In the genomic region with DNA sequence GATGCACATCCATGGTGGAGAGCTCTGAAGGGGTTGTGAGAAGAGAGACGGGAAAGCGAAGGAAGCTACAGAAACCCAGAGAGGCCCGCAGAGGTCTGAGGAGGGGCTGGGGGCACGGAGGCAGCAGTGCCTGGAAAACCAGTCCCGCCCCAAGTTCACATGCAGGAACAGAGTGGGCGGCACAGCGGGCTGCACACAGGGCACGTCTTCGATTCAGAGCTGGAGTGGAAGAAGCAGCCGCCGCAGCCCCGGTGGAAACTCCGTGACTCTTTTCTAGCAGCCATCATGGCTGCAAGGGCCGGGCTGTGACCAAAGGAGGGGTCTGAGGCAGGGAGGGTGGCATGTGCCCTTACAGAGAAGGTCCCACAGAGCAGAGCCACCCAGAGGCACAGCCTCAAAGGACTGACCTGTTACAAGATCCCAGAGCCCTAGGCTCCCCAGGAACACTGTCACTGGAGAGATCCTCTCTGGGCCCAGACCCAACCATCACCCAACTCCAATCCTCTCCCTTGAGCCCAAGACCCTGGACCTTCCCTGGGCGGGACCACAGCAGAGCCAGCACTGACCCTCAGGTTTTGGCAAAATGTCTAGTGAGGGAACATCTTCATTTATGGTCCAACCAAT, we compare ENCODE assay signal across 30 cellular contexts. TPM values are rescaled to one million over a fixed set of nuclear protein-coding genes. Genes with fewer than 3 reads are reported as not detected.
"Had no signal": no experiment of that assay in that cellular context is flagged by ENCODE, and none has a peak within 500 bp of the region (broad histone marks: within the 10 kb centered on the region; RNA-seq: fewer than 3 reads in every experiment).

No MANE protein-coding gene starts in this region.

- DNase-seq: activated CD4-positive, alpha-beta T cell treated with anti-CD3 and anti-CD28 coated beads, Interleukin-2, amount 50 U/mL, for 1 hour; activated CD8-positive, alpha-beta T cell treated with anti-CD3 and anti-CD28 coated beads for 36 hours; activated effector memory CD4-positive, alpha-beta T cell treated with Interleukin-2 at 50 U/mL for 16 hours; activated naive CD4-positive, alpha-beta T cell treated with Interleukin-2 at 50 U/mL for 16 hours; activated T-cell treated with anti-CD3 and anti-CD28 coated beads, Interleukin-2, amount 50 U/mL, for 72 hours; anterior cingulate cortex; cerebellar nuclear complex; colonic mucosa; dorsolateral prefrontal cortex; effector memory CD4-positive, alpha-beta T cell; hippocampal formation; ovary; spleen; stimulated activated CD4-positive, alpha-beta T cell treated with anti-CD3 and anti-CD28 coated beads, Interleukin-2, amount 100 ng/mL, for 48 hours; stimulated activated naive CD8-positive, alpha-beta T cell treated with anti-CD3 and anti-CD28 coated beads, Interleukin-15, Interleukin-2, amounts not matched to agents 100 U/mL and 50 U/mL, for 24 hours; testis; uterus had no signal

- H3K4me3 ChIP-seq: body of pancreas, cardiac muscle cell, colonic mucosa, dorsolateral prefrontal cortex, lung, ovary, prostate gland, spleen, testis, uterus had no signal

- H3K36me3 ChIP-seq: colonic mucosa, neutrophil, ovary, prostate gland, uterus had no signal

- H3K27me3 ChIP-seq: body of pancreas, cardiac muscle cell, colonic mucosa, dorsolateral prefrontal cortex, ovary, spleen, testis, uterus had no signal

- H3K27ac Mint-ChIP-seq: activated CD8-positive, alpha-beta T cell treated with anti-CD3 and anti-CD28 coated beads for 36 hours; activated naive CD8-positive, alpha-beta T cell; activated T-cell treated with anti-CD3 and anti-CD28 coated beads, Interleukin-2, amount 50 U/mL, for 72 hours; natural killer cell treated with Interleukin-12 subunit alpha and Interleukin-12 subunit beta and Interleukin-15 and Interleukin-18, amount 100 ng/mL, for 72 hours; WTC11 had no signal

- H3K4me1 ChIP-seq: body of pancreas, colonic mucosa, prostate gland, spleen, uterus had no signal

- H3K36me3 Mint-ChIP-seq: activated naive CD8-positive, alpha-beta T cell; natural killer cell treated with Interleukin-12 subunit alpha and Interleukin-12 subunit beta and Interleukin-15 and Interleukin-18, amount 100 ng/mL, for 72 hours; WTC11 had no signal

- H3K27ac ChIP-seq: body of pancreas, cardiac muscle cell, colonic mucosa, dorsolateral prefrontal cortex, neutrophil, ovary, prostate gland, spleen, testis, uterus had no signal

- H3K4me3 Mint-ChIP-seq: activated CD8-positive, alpha-beta T cell treated with anti-CD3 and anti-CD28 coated beads for 36 hours; activated naive CD8-positive, alpha-beta T cell; activated T-cell treated with anti-CD3 and anti-CD28 coated beads, Interleukin-2, amount 50 U/mL, for 72 hours; natural killer cell treated with Interleukin-12 subunit alpha and Interleukin-12 subunit beta and Interleukin-15 and Interleukin-18, amount 100 ng/mL, for 72 hours; WTC11 had no signal

- ATAC-seq: activated CD8-positive, alpha-beta T cell treated with anti-CD3 and anti-CD28 coated beads for 36 hours; activated T-cell treated with anti-CD3 and anti-CD28 coated beads, Interleukin-2, amount 50 U/mL, for 72 hours; body of pancreas; stimulated activated naive CD8-positive, alpha-beta T cell treated with anti-CD3 and anti-CD28 coated beads, Interleukin-15, Interleukin-2, amounts not matched to agents 100 U/mL and 50 U/mL, for 24 hours; WTC11 had no signal

- H3K9me3 ChIP-seq: body of pancreas, colonic mucosa, neutrophil, ovary, prostate gland, spleen, testis, uterus had no signal

- H3K9me3 Mint-ChIP-seq: activated CD8-positive, alpha-beta T cell treated with anti-CD3 and anti-CD28 coated beads for 36 hours; activated T-cell treated with anti-CD3 and anti-CD28 coated beads, Interleukin-2, amount 50 U/mL, for 72 hours; natural killer cell treated with Interleukin-12 subunit alpha and Interleukin-12 subunit beta and Interleukin-15 and Interleukin-18, amount 100 ng/mL, for 72 hours; WTC11 had no signal

RNA-seq across cellular contexts. Expression of a gene that starts 10.7 kb away (rescaled TPM):
- total RNA-seq: activated CD8-positive, alpha-beta T cell treated with anti-CD3 and anti-CD28 coated beads for 36 hours; activated T-cell treated with anti-CD3 and anti-CD28 coated beads, Interleukin-2, amount 50 U/mL, for 72 hours; body of pancreas; cardiac muscle cell; colonic mucosa; endothelial cell of umbilical vein; fibroblast of villous mesenchyme; lung; mononuclear cell; natural killer cell treated with Interleukin-12 subunit alpha and Interleukin-12 subunit beta and Interleukin-15 and Interleukin-18, amount 100 ng/mL, for 72 hours; spleen; T-helper 1 cell treated with Interleukin-12 subunit alpha and Interleukin-12 subunit beta and Interleukin-4 antibody, amounts not matched to agents 30 ng/mL and 1 ng/mL, for 36 hours; uterus; WTC11 had no signal

RNA-seq across cellular contexts. Expression of a gene that starts 38.7 kb away (rescaled TPM):
- total RNA-seq: cardiac muscle cell; endothelial cell of umbilical vein; fibroblast of lung; fibroblast of villous mesenchyme; mononuclear cell; natural killer cell treated with Interleukin-12 subunit alpha and Interleukin-12 subunit beta and Interleukin-15 and Interleukin-18, amount 100 ng/mL, for 72 hours; T-helper 1 cell treated with Interleukin-12 subunit alpha and Interleukin-12 subunit beta and Interleukin-4 antibody, amounts not matched to agents 30 ng/mL and 1 ng/mL, for 36 hours; WTC11 had no signal

RNA-seq across cellular contexts. Expression of a gene that starts 59.8 kb away (rescaled TPM):
- total RNA-seq: cardiac muscle cell; endothelial cell of umbilical vein; fibroblast of lung; fibroblast of villous mesenchyme; natural killer cell treated with Interleukin-12 subunit alpha and Interleukin-12 subunit beta and Interleukin-15 and Interleukin-18, amount 100 ng/mL, for 72 hours; WTC11 had no signal
